In genomic region chr22:29308791-29309262, GRCh38 we compare ENCODE assay signal across 9 cellular contexts. TPM values are rescaled to one million over a fixed set of nuclear protein-coding genes. Genes with fewer than 3 reads are reported as not detected.
A peak's percentile ranks its signal among the peaks of the same experiment; 100 is the strongest.
DNase-seq lines count a peak whose midpoint lies in the region; ATAC-seq, FAIRE-seq and TF ChIP-seq lines count a peak whose summit lies in the region.
"Had no signal": no experiment of that assay in that cellular context is flagged by ENCODE, and none has a peak within 500 bp of the region (broad histone marks: within the 10 kb centered on the region; RNA-seq: fewer than 3 reads in every experiment).

No MANE protein-coding gene starts in this region.

- H3K4me3 ChIP-seq in dorsolateral prefrontal cortex: peak overlapping the region in 53 of 59 donors; percentile 2 to 93 (median 81)

- H3K27ac ChIP-seq in dorsolateral prefrontal cortex: peak overlapping the region in 55 of 59 donors; percentile 3 to 96 (median 87)

- TF ChIP-seq CTCF in GM10266 (IDR thresholded peaks at IDR 0.05; ENCODE audit: control insufficient read depth, insufficient read depth, low read depth, missing control alignments) (no peak), dorsolateral prefrontal cortex (IDR thresholded peaks at IDR 0.05 in 54 of 56, conservative IDR thresholded peaks at IDR 0.05 in 2 of 56; ENCODE audit: low read depth in 1 of 56, partially characterized antibody in 56 of 56) (no peak)

- peaks cover 0 to 10% (median 0%) of the 10 kb centered on the region in 45 donors for H3K27me3 ChIP-seq in dorsolateral prefrontal cortex

- intact Hi-C loops in dorsolateral prefrontal cortex (cut with DNase I) (loop anchor here (5.0 kb wide), 1 partner anchor 42 kb away; the partner anchor contains the start of genes EWSR1 (in 2 of the 2) and RHBDD3 (in 2 of the 2)), posterior vena cava (cut with DNase I) (no loop called here), sciatic nerve (cut with DNase I) (loop anchor here (10.0 kb wide), 1 partner anchor 46 kb away; no protein-coding TSS in a partner anchor)

- ATAC-seq in sciatic nerve: no peak

- peak; percentile 52 for DNase-seq in GM10266 (ENCODE audit: extremely low spot score)
- DNase-seq in RCC 7860 (ENCODE audit: low spot score): peak; percentile 60
- DNase-seq in dorsolateral prefrontal cortex: no peak
- peak; percentile 81 for DNase-seq in posterior vena cava (ENCODE audit: low spot score)
- DNase-seq in sciatic nerve (ENCODE audit: low spot score): no peak
- DNase-seq in retina: no peak
- DNase-seq in stimulated activated CD4-positive, alpha-beta T cell treated with anti-CD3 and anti-CD28 coated beads, Interleukin-4, amount 100 ng/mL, for 1 hour: no peak
- DNase-seq in COLO668 (lab: John Stamatoyannopoulos, UW; ENCODE audit: unreplicated experiment): no peak
- DNase-seq: activated CD4-positive, CD25-positive, alpha-beta regulatory T cell had no signal

- no peak for FAIRE-seq in RCC 7860 (lab: Jason Lieb, UNC)

RNA-seq across cellular contexts. Expression of gene GAS2L1, which starts 2.4 kb away (rescaled TPM):
- total RNA-seq in dorsolateral prefrontal cortex (100 to 1,000 TPM in 1 of 120 experiments, 10 to 100 TPM in 119; 33.5 to 139 (median 57.6) TPM), posterior vena cava (10 to 100 TPM; 25.0 to 25.4 TPM), sciatic nerve (31.8 TPM)

RNA-seq across cellular contexts. Expression of gene RASL10A, which starts 6.7 kb away (rescaled TPM):
- total RNA-seq in dorsolateral prefrontal cortex (10 to 100 TPM in 119 of 120 experiments, 1 to 10 TPM in 1; 8.9 to 47.8 (median 25.3) TPM), posterior vena cava (1 to 10 TPM in 1 of 2 donors, under 1 TPM in 1; 0.71 to 1.9 TPM), sciatic nerve (2.2 TPM)

RNA-seq across cellular contexts. Expression of gene EWSR1, which starts 40.8 kb away (rescaled TPM):
- 100 to 1,000 TPM; 167 to 257 (median 211) TPM for total RNA-seq in dorsolateral prefrontal cortex
- total RNA-seq in posterior vena cava: 100 to 1,000 TPM; 155 to 168 TPM
- 194 TPM for total RNA-seq in sciatic nerve

RNA-seq across cellular contexts. Expression of gene RHBDD3, which starts 41.0 kb away (rescaled TPM):
- 10 to 100 TPM; 20.6 to 54.7 (median 29.2) TPM for total RNA-seq in dorsolateral prefrontal cortex
- total RNA-seq in posterior vena cava: 10 to 100 TPM; 11.8 to 17.6 TPM
- total RNA-seq in sciatic nerve: 18.0 TPM

Comparison
In these comparisons a context has a peak if more than half of its experiments do, and no peak if none do; other contexts are left out.
1. DNase-seq: peak in GM10266 (single experiment), RCC 7860 (single experiment) and posterior vena cava (single experiment); none in dorsolateral prefrontal cortex (0 of 10), sciatic nerve (single experiment), retina (single experiment), stimulated activated CD4-positive, alpha-beta T cell treated with anti-CD3 and anti-CD28 coated beads, Interleukin-4, amount 100 ng/mL, for 1 hour (single experiment) and COLO668 (single experiment).
2. intact Hi-C loops: an anchor here in dorsolateral prefrontal cortex (5.0 kb wide) and sciatic nerve (10.0 kb wide); none called in posterior vena cava.